Comparison of ENCODE assay signal across 21 cellular contexts in genomic region chr3:192223815-192224214, GRCh38.
A peak's percentile ranks its signal among the peaks of the same experiment; 100 is the strongest.
DNase-seq lines count a peak whose midpoint lies in the region; ATAC-seq and TF ChIP-seq lines count a peak whose summit lies in the region.
"Had no signal": no experiment of that assay in that cellular context is flagged by ENCODE, and none has a peak within 500 bp of the region (broad histone marks: within the 10 kb centered on the region; RNA-seq: fewer than 3 reads in every experiment).

No MANE protein-coding gene starts in this region.

- H3K9me3 Mint-ChIP-seq in activated T-cell treated with anti-CD3 and anti-CD28 coated beads, Interleukin-2, amount 50 U/mL, for 24 hours: no peaks in the 10 kb centered on the region
- H3K9me3 Mint-ChIP-seq: CD4-positive, alpha-beta T cell; GM23338 had no signal

- no peak overlapping the region for H3K4me3 ChIP-seq in adrenal gland
- H3K4me3 ChIP-seq: GM23338 had no signal

- no peaks in the 10 kb centered on the region for H3K36me3 Mint-ChIP-seq in activated T-cell treated with anti-CD3 and anti-CD28 coated beads, Interleukin-2, amount 50 U/mL, for 24 hours (ENCODE audit: low read depth)

- no peak overlapping the region for H3K27ac Mint-ChIP-seq in activated T-cell treated with anti-CD3 and anti-CD28 coated beads, Interleukin-2, amount 50 U/mL, for 24 hours
- H3K27ac Mint-ChIP-seq: CD4-positive, alpha-beta T cell; GM23338; T-helper 17 cell had no signal

- DNase-seq in NCI-H1436 (lab: John Stamatoyannopoulos, UW) (peak; percentile 8), NCI-H1436 treated with DMSO at 0.1 percent for 48 hours (lab: John Stamatoyannopoulos, UW) (no peak), G401 (ENCODE audit: low spot score) (peak; percentile 45), NCI-H2081 (lab: John Stamatoyannopoulos, UW) (peak; percentile 76 to 93), adrenal gland (peak in 5 of 7 donors; percentile 36 to 57 (median 51))
- no peak for DNase-seq in activated CD8-positive, alpha-beta memory T cell treated with anti-CD3 and anti-CD28 coated beads, Interleukin-2, amount 50 U/mL, for 48 hours
- DNase-seq in activated T-cell treated with anti-CD3 and anti-CD28 coated beads, Interleukin-2, amount 50 U/mL, for 24 hours: no peak
- DNase-seq: BE2C; Calu3; CD4-positive, alpha-beta T cell; DMS53; MM.1S; NCI-H1092 treated with DMSO at 0.1 percent for 48 hours; NCI-H2107; NCI-H345; T-helper 17 cell had no signal

- no peaks in the 10 kb centered on the region for H3K4me1 Mint-ChIP-seq in activated T-cell treated with anti-CD3 and anti-CD28 coated beads, Interleukin-2, amount 50 U/mL, for 24 hours (ENCODE audit: low read depth)
- H3K4me1 Mint-ChIP-seq: T-helper 17 cell had no signal

- intact Hi-C loops in adrenal gland (cut with DNase I): no loop called here

- H3K4me3 Mint-ChIP-seq in activated T-cell treated with anti-CD3 and anti-CD28 coated beads, Interleukin-2, amount 50 U/mL, for 24 hours: no peak overlapping the region
- H3K4me3 Mint-ChIP-seq: CD4-positive, alpha-beta T cell; GM23338; T-helper 17 cell had no signal

- no peak for TF ChIP-seq POLR2A in adrenal gland (IDR thresholded peaks at IDR 0.05)

- no peak for ATAC-seq in GM21423 (IDR thresholded peaks at IDR 0.05; ENCODE audit: unreplicated experiment)
- ATAC-seq: GM23338, HCT116, T-helper 17 cell had no signal

- in situ Hi-C loops in G401 (cut with HindIII; ENCODE audit: low sequenced_read_pairs): no loop called here

- no peaks in the 10 kb centered on the region for H3K27me3 Mint-ChIP-seq in activated T-cell treated with anti-CD3 and anti-CD28 coated beads, Interleukin-2, amount 50 U/mL, for 24 hours
- H3K27me3 Mint-ChIP-seq: CD4-positive, alpha-beta T cell; T-helper 17 cell had no signal

- no peaks in the 10 kb centered on the region for H3K27me3 ChIP-seq in adrenal gland
- H3K27me3 ChIP-seq: BE2C had no signal

- H3K27ac ChIP-seq in adrenal gland: no peak overlapping the region
- H3K27ac ChIP-seq: 22Rv1, KMS-11 had no signal

- no peaks in the 10 kb centered on the region for H3K36me3 ChIP-seq in adrenal gland (replicated peaks in 1 of 2)
- H3K36me3 ChIP-seq: BE2C had no signal

- TF ChIP-seq CTCF in adrenal gland (IDR thresholded peaks at IDR 0.05): no peak

- H3K4me1 ChIP-seq in adrenal gland (replicated peaks in 1 of 2): peaks cover 0 to 4% of the 10 kb centered on the region in 2 donors
- H3K4me1 ChIP-seq: BE2C had no signal

- H3K9me3 ChIP-seq in adrenal gland (replicated peaks in 1 of 3): no peaks in the 10 kb centered on the region
- H3K9me3 ChIP-seq: BE2C had no signal

- WGBS in adrenal gland, 4 donors: 39 to 44% (median 42%) methylated on average over 2 of the region's 2 CpGs

Comparison
In these comparisons a context has a peak if more than half of its experiments do, and no peak if none do; other contexts are left out.
1. DNase-seq: peak in NCI-H1436 (single experiment), G401 (single experiment), NCI-H2081 (2 of 2) and adrenal gland (5 of 7); none in NCI-H1436 treated with DMSO at 0.1 percent for 48 hours (single experiment), activated CD8-positive, alpha-beta memory T cell treated with anti-CD3 and anti-CD28 coated beads, Interleukin-2, amount 50 U/mL, for 48 hours (single experiment) and activated T-cell treated with anti-CD3 and anti-CD28 coated beads, Interleukin-2, amount 50 U/mL, for 24 hours (single experiment).